Comparison of ENCODE assay signal across 8 cellular contexts in the genomic region with DNA sequence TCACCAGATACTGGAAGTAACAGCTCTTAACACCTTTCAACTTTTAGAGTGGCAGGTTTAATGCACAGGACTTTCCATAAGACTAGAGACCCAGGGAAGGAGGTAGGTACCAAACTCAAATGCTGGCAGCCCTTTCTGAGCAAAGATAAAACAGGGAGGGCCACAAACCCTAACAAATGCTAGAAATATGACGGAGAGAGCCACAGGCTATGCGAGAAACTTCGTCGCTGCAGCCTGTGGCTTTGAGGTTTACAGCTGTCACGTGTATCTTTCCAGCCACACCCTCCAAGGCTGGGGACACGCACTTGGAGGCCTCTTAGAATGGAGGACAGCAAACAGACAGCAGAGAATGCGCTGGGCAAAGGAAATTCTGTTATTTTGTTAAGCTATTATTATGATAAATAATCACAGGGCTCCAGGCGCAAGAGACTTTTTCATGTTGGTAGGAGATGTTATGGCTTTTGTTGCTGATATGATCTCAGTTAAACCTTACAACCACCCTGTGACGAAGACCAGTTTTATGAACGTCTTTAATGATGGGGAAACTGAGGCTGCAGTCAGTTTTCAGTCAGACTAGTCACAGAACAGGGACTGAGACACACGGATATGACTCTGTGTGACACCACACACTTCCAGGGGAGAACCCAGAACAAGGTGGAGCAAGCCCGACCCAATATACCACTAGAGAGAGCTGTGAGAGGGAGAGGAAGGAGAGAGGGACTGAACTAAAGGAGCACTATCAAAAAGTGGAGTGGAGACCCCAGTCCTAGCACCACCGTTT. TPM values are rescaled to one million over a fixed set of nuclear protein-coding genes. Genes with fewer than 3 reads are reported as not detected.
DNase-seq lines count a peak whose midpoint lies in the region; ATAC-seq, FAIRE-seq and TF ChIP-seq lines count a peak whose summit lies in the region.

No MANE protein-coding gene starts in this region.

- intact Hi-C loops in left ventricle myocardium superior (cut with micrococcal nuclease): loop anchor here (5.0 kb wide), 1 partner anchor 73 kb away; no protein-coding TSS in a partner anchor

- DNase-seq in GM12891 (ENCODE audit: insufficient read length, low spot score) (peak; percentile 65), NOMO-1 treated with dmso at 0.1 percent for 144 hours (lab: John Stamatoyannopoulos, UW; ENCODE audit: unreplicated experiment) (peak; percentile 13), left ventricle myocardium superior (peak; percentile 50), NCI-H146 treated with DMSO at 0.1 percent for 48 hours (lab: John Stamatoyannopoulos, UW; ENCODE audit: unreplicated experiment) (no peak), cerebellar cortex (ENCODE audit: low spot score) (no peak)
- DNase-seq in activated T-helper 1 cell treated with anti-CD3 and anti-CD28 coated beads, Interleukin-2, amount 50 U/mL, for 16 hours (ENCODE audit: low read depth in 1 of 2, low spot score in 1 of 2): peak; percentile 12 to 13
- peak; percentile 18 to 42 for DNase-seq in stimulated activated CD4-positive, alpha-beta T cell treated with anti-CD3 and anti-CD28 coated beads, Interleukin-4, amount 100 ng/mL, for 4 hours

- peak; percentile 84 for FAIRE-seq in GM12891 (lab: Jason Lieb, UNC)

- peak; percentile 39 for ATAC-seq in HG02588 (IDR thresholded peaks at IDR 0.05; ENCODE audit: unreplicated experiment)
- peak; percentile 8 for ATAC-seq in left ventricle myocardium superior

- no peak for TF ChIP-seq POLR2A in GM12891 (IDR thresholded peaks at IDR 0.05; ENCODE audit: low read depth, low read length)

TF ChIP-seq in GM12891, 5 proteins besides CTCF, POLR2A, EP300 and RAD21:
- no peak for TF ChIP-seq TAF1 (IDR thresholded peaks at IDR 0.05; ENCODE audit: low read depth, low read length)
- no peak for TF ChIP-seq SPI1 (IDR thresholded peaks at IDR 0.05; ENCODE audit: low read depth, low read length)
- TF ChIP-seq POLR2AphosphoS5 (IDR thresholded peaks at IDR 0.05; ENCODE audit: low read depth, low read length): no peak
- TF ChIP-seq PAX5 (IDR thresholded peaks at IDR 0.05; ENCODE audit: insufficient read depth, low read length, severe bottlenecking): no peak
- TF ChIP-seq POU2F2 (IDR thresholded peaks at IDR 0.05; ENCODE audit: low read depth, low read length): no peak

RNA-seq across cellular contexts. Expression of gene TRAM2, which starts 2.0 kb away (rescaled TPM):
- 7.5 TPM for polyA plus RNA-seq in GM12891 (2012; ENCODE audit: low read depth, missing spikeins)
- total RNA-seq in left ventricle myocardium superior: 10.4 TPM

Comparison
In these comparisons a context has a peak if more than half of its experiments do, and no peak if none do; other contexts are left out.
1. DNase-seq: peak in GM12891 (single experiment), NOMO-1 treated with dmso at 0.1 percent for 144 hours (single experiment), activated T-helper 1 cell treated with anti-CD3 and anti-CD28 coated beads, Interleukin-2, amount 50 U/mL, for 16 hours (2 of 2), left ventricle myocardium superior (single experiment) and stimulated activated CD4-positive, alpha-beta T cell treated with anti-CD3 and anti-CD28 coated beads, Interleukin-4, amount 100 ng/mL, for 4 hours (2 of 2); none in NCI-H146 treated with DMSO at 0.1 percent for 48 hours (single experiment) and cerebellar cortex (single experiment).